24 cellular contexts compared by ENCODE assay signal in genomic region chr9:81080900-81081299, GRCh38.
"Had no signal": no experiment of that assay in that cellular context is flagged by ENCODE, and none has a peak within 500 bp of the region (broad histone marks: within the 10 kb centered on the region; RNA-seq: fewer than 3 reads in every experiment).

No MANE protein-coding gene starts in this region.

- FAIRE-seq: HTR-8/SVneo, K562 had no signal

- H3K27me3 Mint-ChIP-seq: IgD-negative memory B cell had no signal

- H3K9ac ChIP-seq: KMS-11 had no signal

- H3K27ac Mint-ChIP-seq: IgD-negative memory B cell had no signal

- DNase-seq: Kasumi-1; MV-4-11; NCI-H1048; NCI-H1105; NCI-H1417; NCI-H1436 treated with DMSO at 0.1 percent for 48 hours; NCI-H1694; NCI-H187 treated with DMSO at 0.1 percent for 48 hours; NCI-H2029 treated with DMSO at 0.1 percent for 48 hours; NCI-H2171 treated with DMSO at 0.1 percent for 48 hours; NCI-H524; NCI-H526 treated with DMSO at 0.1 percent for 48 hours; NCI-H774; NK-92 treated with Interleukin-12 subunit alpha and Interleukin-12 subunit beta, amount 100 ng/mL, for 24 hours; PC-3; SHP77 had no signal

- H3K4me3 ChIP-seq: K562 had no signal

- H3K4me2 ChIP-seq: KMS-11 had no signal

- ATAC-seq: K562, Panc1, PC-3, SK-N-SH treated with all-trans-retinoic acid at 6 μM for 48 hours had no signal

- H3K4me3 Mint-ChIP-seq: IgD-negative memory B cell had no signal

- H3K27ac ChIP-seq: HL-60, KMS-11, RWPE1 had no signal

- H3K4me1 Mint-ChIP-seq: IgD-negative memory B cell had no signal
